In the genomic region with DNA sequence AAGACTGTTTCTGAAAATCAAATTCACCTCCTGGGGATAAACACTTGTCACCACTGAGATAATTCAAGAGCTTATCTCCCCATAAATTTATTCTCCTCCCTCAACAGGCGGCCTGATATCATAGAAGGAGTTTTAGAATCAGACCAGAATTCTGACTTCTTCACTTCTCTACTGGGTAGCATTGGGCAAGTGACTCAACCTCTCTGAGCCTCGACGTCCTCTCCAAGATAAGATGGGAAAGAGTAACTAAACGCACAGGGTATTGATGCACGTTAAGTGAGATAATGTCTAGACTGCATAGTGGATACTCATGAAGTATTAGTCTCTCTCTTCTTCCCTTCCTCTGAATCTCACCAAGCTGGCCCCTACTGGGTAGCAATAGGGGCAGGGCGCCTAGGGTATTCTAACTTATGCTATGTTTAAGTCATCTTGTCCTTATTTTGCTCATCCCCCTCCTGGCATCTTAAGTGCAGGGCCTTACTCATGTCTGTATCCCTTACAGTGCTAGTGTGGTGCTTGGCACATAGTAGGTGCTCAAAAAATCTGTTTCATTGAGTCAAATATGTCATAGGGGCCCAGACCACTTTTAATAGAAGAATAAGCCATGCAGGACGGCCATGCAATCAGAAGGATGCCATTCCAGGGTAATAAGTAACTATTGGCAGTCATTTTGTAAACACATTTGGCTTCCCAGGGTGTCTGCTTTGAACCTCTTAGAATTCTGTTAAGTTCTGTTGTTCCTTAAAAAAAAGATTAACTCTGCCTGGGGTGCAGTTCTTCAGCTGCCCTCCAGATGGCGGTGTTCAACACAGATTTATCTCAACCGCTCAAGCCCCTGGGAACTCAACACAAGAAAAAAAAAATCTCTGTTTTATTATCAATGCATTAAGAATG, we compare ENCODE assay signal across 1 cellular context.
TF ChIP-seq lines count a peak whose summit lies in the region.

No MANE protein-coding gene starts in this region.

TF ChIP-seq in H1, 55 proteins besides CTCF, POLR2A, EP300 and RAD21:
- TF ChIP-seq CBX8 (IDR thresholded peaks at IDR 0.05; ENCODE audit: borderline replicate concordance, low read depth, low read length) (no peak), SRF (IDR thresholded peaks at IDR 0.05; ENCODE audit: low read depth, low read length) (no peak), CHD1 (IDR thresholded peaks at IDR 0.05; ENCODE audit: low read depth, low read length) (no peak), POLR2AphosphoS5 (IDR thresholded peaks at IDR 0.05; ENCODE audit: low read depth, low read length) (no peak), RXRA (IDR thresholded peaks at IDR 0.05; ENCODE audit: insufficient read depth, low read depth, low read length) (no peak), CREB1 (IDR thresholded peaks at IDR 0.05) (no peak), ZNF274 (IDR thresholded peaks at IDR 0.05; ENCODE audit: borderline replicate concordance, extremely low read depth, low read length) (no peak), TAF7 (optimal IDR thresholded peaks at IDR 0.05; ENCODE audit: borderline replicate concordance, low read depth, low read length) (no peak), SAP30 (IDR thresholded peaks at IDR 0.05; ENCODE audit: insufficient read depth, insufficient replicate concordance, low read length) (no peak), SP4 (IDR thresholded peaks at IDR 0.05; ENCODE audit: low read length) (no peak), KDM1A (IDR thresholded peaks at IDR 0.05; ENCODE audit: borderline replicate concordance, low read length) (no peak), NANOG (IDR thresholded peaks at IDR 0.05; ENCODE audit: insufficient read depth, low read depth, low read length, poor library complexity, severe bottlenecking) (no peak), HDAC2 (IDR thresholded peaks at IDR 0.05; ENCODE audit: borderline replicate concordance in 1 of 2, low read depth in 2 of 2, low read length in 2 of 2) (no peak), KDM4A (IDR thresholded peaks at IDR 0.05; ENCODE audit: low read depth, low read length, severe bottlenecking) (no peak), CBX5 (IDR thresholded peaks at IDR 0.05; ENCODE audit: low read depth, low read length) (no peak), BACH1 (IDR thresholded peaks at IDR 0.05; ENCODE audit: low read length) (no peak), MAX (IDR thresholded peaks at IDR 0.05) (no peak), CTBP2 (IDR thresholded peaks at IDR 0.05; ENCODE audit: borderline replicate concordance, insufficient read depth, insufficient read length, low read length) (no peak)
